ENCODE assay signal across 8 cellular contexts in the genomic region with DNA sequence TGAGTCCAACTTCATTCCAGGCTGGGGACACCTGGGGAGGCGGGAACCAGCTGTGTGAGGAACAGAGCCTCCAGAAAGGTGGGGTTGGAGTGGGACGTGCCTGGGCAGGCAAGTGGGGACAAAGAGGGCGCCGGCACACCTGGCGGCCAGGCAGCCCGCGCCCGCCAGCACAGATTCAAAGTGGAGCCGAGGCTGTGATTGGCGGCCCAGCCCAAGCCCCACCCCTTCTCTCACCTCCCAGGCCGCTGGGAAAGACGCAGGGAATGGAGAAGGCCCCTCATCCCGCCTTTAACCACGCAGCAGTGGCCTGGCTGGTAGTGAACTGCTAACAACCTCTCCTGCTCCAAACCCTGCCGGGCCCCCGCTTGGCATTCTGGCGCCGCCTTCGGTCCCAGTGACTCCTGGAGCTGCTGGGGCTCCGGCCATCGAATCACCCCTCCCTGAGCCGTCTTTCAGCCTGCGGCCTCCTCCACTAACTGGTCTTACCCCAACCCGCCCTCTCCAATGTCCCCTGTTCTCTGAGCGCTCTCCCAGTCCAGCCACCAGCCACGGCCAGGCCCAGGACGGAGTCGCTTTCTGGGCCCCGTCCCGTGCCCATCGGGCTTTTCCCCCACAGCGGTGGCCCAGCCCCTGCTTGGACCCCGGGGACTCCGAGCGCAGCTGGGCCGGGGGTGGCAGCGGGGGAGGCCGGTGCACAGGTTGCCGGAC. TPM values are rescaled to one million over a fixed set of nuclear protein-coding genes. Genes with fewer than 3 reads are reported as not detected.
DNase-seq lines count a peak whose midpoint lies in the region; ATAC-seq and TF ChIP-seq lines count a peak whose summit lies in the region.

No MANE protein-coding gene starts in this region.

- H3K4me1 ChIP-seq in mucosa of descending colon (ENCODE audit: low read depth): peaks cover 15% of the 10 kb centered on the region

- ATAC-seq in mucosa of descending colon: peak; percentile 75
- ATAC-seq in HG02870 (IDR thresholded peaks at IDR 0.05; ENCODE audit: unreplicated experiment): no peak

- peak overlapping the region; percentile 96 for H3K27ac ChIP-seq in caudate nucleus (ENCODE audit: low read depth, low read length)

- TF ChIP-seq POLR2A in GM15510 (IDR thresholded peaks at IDR 0.05; ENCODE audit: borderline replicate concordance, extremely low read depth, insufficient read length): peak; percentile 43

- peak; percentile 49 for DNase-seq in NCI-H1105 (lab: John Stamatoyannopoulos, UW)
- DNase-seq in caudate nucleus (lab: John Stamatoyannopoulos, UW): peak in 1 of 61 donors; percentile 68
- peak; percentile 72 to 84 (median 80) for DNase-seq in mucosa of descending colon
- DNase-seq in activated gamma-delta T cell treated with Interleukin-2 at 50 U/mL for 16 hours: no peak
- no peak for DNase-seq in glomerular visceral epithelial cell (ENCODE audit: extremely low spot score)
- no peak for DNase-seq in stimulated activated CD4-positive, alpha-beta T cell treated with anti-CD3 and anti-CD28 coated beads, Interleukin-4, amount 100 ng/mL, for 24 hours

- intact Hi-C loops in mucosa of descending colon (cut with DNase I, micrococcal nuclease): no loop called here

- no peaks in the 10 kb centered on the region for H3K9me3 ChIP-seq in mucosa of descending colon

- no peak overlapping the region for H3K4me3 ChIP-seq in mucosa of descending colon

- no peaks in the 10 kb centered on the region for H3K36me3 ChIP-seq in mucosa of descending colon (ENCODE audit: low read depth)

- no peak for TF ChIP-seq CTCF in mucosa of descending colon (IDR thresholded peaks at IDR 0.05)

RNA-seq across cellular contexts. Expression of a gene that starts 27.9 kb away (rescaled TPM):
- total RNA-seq in mucosa of descending colon: 1,000 to 10,000 TPM in 1 of 3 donors, 100 to 1,000 TPM in 2; 838 to 1,158 (median 963) TPM

Comparison
In these comparisons a context has a peak if more than half of its experiments do, and no peak if none do; other contexts are left out.
1. DNase-seq: peak in NCI-H1105 (single experiment) and mucosa of descending colon (3 of 3); none in activated gamma-delta T cell treated with Interleukin-2 at 50 U/mL for 16 hours (single experiment), glomerular visceral epithelial cell (single experiment) and stimulated activated CD4-positive, alpha-beta T cell treated with anti-CD3 and anti-CD28 coated beads, Interleukin-4, amount 100 ng/mL, for 24 hours (single experiment).